ENCODE assay signal across 8 cellular contexts in genomic region chr4:56681158-56681848, GRCh38. TPM values are rescaled to one million over a fixed set of nuclear protein-coding genes. Genes with fewer than 3 reads are reported as not detected.
DNase-seq lines count a peak whose midpoint lies in the region; ATAC-seq, FAIRE-seq and TF ChIP-seq lines count a peak whose summit lies in the region.

Gene HOPX, minus strand, starts transcription at chr4:56681296. Its CDS starts 23,480 bp downstream, at chr4:56657816.

- no peaks in the 10 kb centered on the region for H3K36me3 ChIP-seq in HAP-1 (replicated peaks)

- TF ChIP-seq POLR2A in A549 (IDR thresholded peaks at IDR 0.05; ENCODE audit: low read length), result no peak

- TF ChIP-seq EP300 in A549 (IDR thresholded peaks at IDR 0.05), result no peak

- 0 out of 3 replicates have a peak within 1 kb of the TSS, but pooled peaks have one; percentile 18 for H3K4me2 ChIP-seq in A549

- ATAC-seq in A549 (no peak), GM21529 (IDR thresholded peaks at IDR 0.05; ENCODE audit: unreplicated experiment) (peak; percentile 91), left colon (peak; percentile 61)

- no peaks in the 10 kb centered on the region for H3K36me3 Mint-ChIP-seq in activated naive CD8-positive, alpha-beta T cell

- H3K27me3 Mint-ChIP-seq in activated naive CD8-positive, alpha-beta T cell, result peaks cover 22% of the 10 kb centered on the region

- H3K27ac ChIP-seq in A549, result no peak within 1 kb of the TSS

- 0 out of 2 replicates have a peak, but pooled peaks cover 2% of the 10 kb centered on the region for H3K27me3 ChIP-seq in HAP-1 (ENCODE audit: low read depth)

- no peaks in the 10 kb centered on the region for H3K9me3 ChIP-seq in A549
- no peaks in the 10 kb centered on the region for H3K9me3 ChIP-seq in HAP-1

- H3K9me3 Mint-ChIP-seq in activated naive CD8-positive, alpha-beta T cell (ENCODE audit: low read depth), result no peaks in the 10 kb centered on the region

- no peak for TF ChIP-seq CTCF in A549 (IDR thresholded peaks at IDR 0.05)

- H3K27ac Mint-ChIP-seq in activated naive CD8-positive, alpha-beta T cell, result no peak within 1 kb of the TSS

- CTCF ChIA-PET in A549 (lab: Yijun Ruan, JAX), result no interaction called here

- H3K4me3 ChIP-seq in A549 (no peak within 1 kb of the TSS), HAP-1 (no peak within 1 kb of the TSS)

- H3K4me1 ChIP-seq in A549 (no peaks in the 10 kb centered on the region), HAP-1 (no peaks in the 10 kb centered on the region)

- POLR2A ChIA-PET in A549 (lab: Yijun Ruan, JAX), result no interaction called here

- in situ Hi-C loops in HAP-1 (cut with MboI; ENCODE audit: low sequenced_read_pairs), result no loop called here

- intact Hi-C loops in left colon (cut with DNase I, micrococcal nuclease), result no loop called here

- TF ChIP-seq RAD21 in A549 (conservative IDR thresholded peaks at IDR 0.05 in 1 of 2, IDR thresholded peaks at IDR 0.05 in 1 of 2), result no peak

- H3K4me3 Mint-ChIP-seq in activated naive CD8-positive, alpha-beta T cell, result peak within 1 kb of the TSS; percentile 24

- FAIRE-seq in A549 (lab: Jason Lieb, UNC), result no peak

- no peak for DNase-seq in A549 (ENCODE audit: low read depth in 1 of 2, low spot score in 1 of 2)
- DNase-seq in OCI-M1 (lab: John Stamatoyannopoulos, UW), result peak; percentile 41
- peak in 1 of 2 donors; percentile 29 for DNase-seq in left colon
- DNase-seq in stimulated activated CD8-positive, alpha-beta memory T cell treated with anti-CD3 and anti-CD28 coated beads, Interleukin-7, amount 100 ng/mL, for 24 hours (ENCODE audit: low read depth), result peak; percentile 33
- DNase-seq in EL, result no peak
- DNase-seq in HAP-1 (ENCODE audit: low spot score in 2 of 2), result no peak

- 42% methylated on average over 14 of the region's 18 CpGs for WGBS in A549 (ENCODE audit: missing lambda C conversion rate)

- peaks cover 17% of the 10 kb centered on the region for H3K4me1 Mint-ChIP-seq in activated naive CD8-positive, alpha-beta T cell (ENCODE audit: low read depth)

TF ChIP-seq in A549, 52 proteins besides CTCF, POLR2A, EP300 and RAD21:
- TF ChIP-seq EHF (CRISPR knock-in tag; IDR thresholded peaks at IDR 0.05) (no peak), USF2 (IDR thresholded peaks at IDR 0.05) (no peak), RFX5 (IDR thresholded peaks at IDR 0.05) (no peak), TFCP2L1 (CRISPR knock-in tag; IDR thresholded peaks at IDR 0.05) (no peak), BHLHE40 (IDR thresholded peaks at IDR 0.05; ENCODE audit: low read depth, low read length) (no peak), ZNF302 (CRISPR knock-in tag; IDR thresholded peaks at IDR 0.05) (no peak), RCOR1 (IDR thresholded peaks at IDR 0.05; ENCODE audit: low read depth, low read length) (no peak), PHF8 (IDR thresholded peaks at IDR 0.05; ENCODE audit: borderline replicate concordance, low read depth) (no peak), ZSCAN20 (CRISPR knock-in tag; IDR thresholded peaks at IDR 0.05) (no peak), RNF2 (IDR thresholded peaks at IDR 0.05; ENCODE audit: borderline replicate concordance, low read depth) (no peak), SREBF2 (IDR thresholded peaks at IDR 0.05) (no peak)

RNA-seq across cellular contexts. Expression of gene HOPX, which starts in this region (rescaled TPM):
- polyA plus RNA-seq in A549 (2011; rRNA removed) (not detected in 2 replicates), A549 (2017; fragmentation: RNase III; extraction: RNeasy Plus Mini Kit Qiagen cat#74134 plus additional on column Dnase treatment) (not detected in 3 replicates)
- polyA plus RNA-seq in A549 (2012; cell fraction: cytosol; rRNA removed), result not detected in 2 replicates
- not detected in 2 replicates for polyA plus RNA-seq in A549 (2012; cell fraction: nucleus; rRNA removed)
- polyA minus RNA-seq in A549 (2011; rRNA and poly(A)+ RNA removed), result not detected in 2 replicates
- 1 to 10 TPM in 1 of 2 donors, under 1 TPM in 1; 0.76 to 2.7 TPM for total RNA-seq in left colon

Comparison
In these comparisons a context has a peak if more than half of its experiments do, and no peak if none do; other contexts are left out.
1. ATAC-seq: peak in GM21529 (single experiment) and left colon (single experiment); none in A549 (0 of 2).
2. DNase-seq: peak in OCI-M1 (single experiment) and stimulated activated CD8-positive, alpha-beta memory T cell treated with anti-CD3 and anti-CD28 coated beads, Interleukin-7, amount 100 ng/mL, for 24 hours (single experiment); none in A549 (0 of 2), EL (single experiment) and HAP-1 (0 of 2).